ENCODE assay signal across 25 cellular contexts in the genomic region with DNA sequence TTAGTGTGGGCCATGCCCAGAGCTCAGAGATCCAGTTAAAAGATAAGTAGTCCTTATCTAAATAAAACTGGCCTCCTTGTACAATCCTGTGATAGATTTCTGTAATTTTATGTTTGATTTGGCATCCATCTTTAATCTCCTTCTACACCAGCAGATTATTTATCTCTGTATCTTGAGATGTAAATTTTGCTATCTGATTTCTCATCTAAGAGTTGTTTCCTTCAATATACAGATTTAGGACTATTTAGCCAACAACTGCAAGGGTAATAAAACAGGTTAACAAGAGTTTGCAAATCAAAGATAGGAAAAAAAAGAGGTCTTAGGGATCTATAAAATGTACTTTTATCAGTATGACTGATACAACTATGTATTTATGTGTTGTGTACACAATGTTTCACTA.
"Had no signal": no experiment of that assay in that cellular context is flagged by ENCODE, and none has a peak within 500 bp of the region (broad histone marks: within the 10 kb centered on the region; RNA-seq: fewer than 3 reads in every experiment).

No MANE protein-coding gene starts in this region.

- H3K9me3 ChIP-seq: suprapubic skin, testis, thoracic aorta, thyroid gland, transverse colon, upper lobe of right lung, vagina had no signal

- H3K27ac ChIP-seq: stomach, suprapubic skin, testis, thoracic aorta, thyroid gland, tibial artery, tibial nerve, transverse colon, upper lobe of left lung, upper lobe of right lung, uterus, vagina had no signal

- H3K4me1 ChIP-seq: stomach, suprapubic skin, testis, thyroid gland, tibial artery, tibial nerve, transverse colon, upper lobe of left lung, upper lobe of right lung, uterus, vagina had no signal

- ATAC-seq: stimulated activated memory B cell treated with anti-CD40 and anti-IgM and Interleukin-4, amounts not matched to agents 10 μg/mL and 1 μg/mL and 100 μg/mL, for 72 hours; stimulated activated naive B cell treated with anti-CD40 and anti-IgM and Interleukin-4, amounts not matched to agents 10 μg/mL and 1 μg/mL and 100 μg/mL, for 72 hours; stimulated activated naive CD8-positive, alpha-beta T cell treated with anti-CD3 and anti-CD28 coated beads, Interleukin-15, amount 100 ng/mL, for 72 hours; stimulated activated naive CD8-positive, alpha-beta T cell treated with anti-CD3 and anti-CD28 coated beads, Interleukin-15, Interleukin-2, amounts not matched to agents 100 U/mL and 50 U/mL, for 24 hours; upper lobe of right lung had no signal

- H3K27me3 ChIP-seq: stomach, suprapubic skin, testis, thyroid gland, tibial artery, tibial nerve, transverse colon, upper lobe of left lung, upper lobe of right lung, uterus, vagina had no signal

- H3K4me3 ChIP-seq: stomach, suprapubic skin, testis, thoracic aorta, thyroid gland, tibial artery, tibial nerve, transverse colon, upper lobe of left lung, upper lobe of right lung, uterus, vagina had no signal

- H3K36me3 ChIP-seq: stomach, suprapubic skin, thoracic aorta, thyroid gland, tibial artery, tibial nerve, transverse colon, upper lobe of left lung, upper lobe of right lung, uterus, vagina had no signal

- DNase-seq: stimulated activated CD4-positive, alpha-beta T cell treated with anti-CD3 and anti-CD28 coated beads, Interleukin-2, amount 100 ng/mL, for 48 hours; stimulated activated CD4-positive, alpha-beta T cell treated with anti-CD3 and anti-CD28 coated beads, Interleukin-4, amount 100 ng/mL, for 1 hour; stimulated activated CD4-positive, alpha-beta T cell treated with anti-CD3 and anti-CD28 coated beads, Interleukin-4, amount 100 ng/mL, for 24 hours; stimulated activated CD4-positive, alpha-beta T cell treated with anti-CD3 and anti-CD28 coated beads, Interleukin-4, amount 100 ng/mL, for 4 hours; stimulated activated CD8-positive, alpha-beta memory T cell treated with anti-CD3 and anti-CD28 coated beads, Interleukin-4, amount 100 ng/mL, for 48 hours; stimulated activated naive B cell treated with anti-CD40 and anti-IgM and Interleukin-4, amounts not matched to agents 10 μg/mL and 1 μg/mL and 100 μg/mL, for 72 hours; stimulated activated naive CD4-positive, alpha-beta T cell; stimulated activated naive CD4-positive, alpha-beta T cell treated with Interleukin-2 at 50 U/mL for 16 hours; stimulated activated naive CD8-positive, alpha-beta T cell treated with anti-CD3 and anti-CD28 coated beads, Interleukin-15, amount 100 ng/mL, for 72 hours; stimulated activated naive CD8-positive, alpha-beta T cell treated with anti-CD3 and anti-CD28 coated beads, Interleukin-15, Interleukin-2, amounts not matched to agents 100 U/mL and 50 U/mL, for 24 hours; stomach; substantia nigra; testis; thyroid gland; tibial artery; transverse colon; trophoblast cell; upper lobe of right lung; uterus had no signal
